In genomic region chrX:15675490-15675921, GRCh38 we compare ENCODE assay signal across 8 cellular contexts. TPM values are rescaled to one million over a fixed set of nuclear protein-coding genes. Genes with fewer than 3 reads are reported as not detected.
DNase-seq lines count a peak whose midpoint lies in the region; ATAC-seq and TF ChIP-seq lines count a peak whose summit lies in the region.

No MANE protein-coding gene starts in this region.

- DNase-seq in ELR (ENCODE audit: low read depth) (peak; percentile 80), Peyer's patch (peak in 2 of 3 donors; percentile 88 to 95), cardiac septum (ENCODE audit: low spot score) (peak; percentile 93), progenitor cell of endocrine pancreas (ENCODE audit: low spot score, unreplicated experiment) (peak; percentile 48), upper lobe of right lung (peak; percentile 89)
- no peak for DNase-seq in Jurkat, Clone E6-1 (ENCODE audit: low read depth, low spot score)
- peak; percentile 85 for DNase-seq in activated naive CD4-positive, alpha-beta T cell treated with Interleukin-2 at 50 U/mL for 16 hours

- TF ChIP-seq POLR2A in Peyer's patch (IDR thresholded peaks at IDR 0.05): peak in 1 of 2 donors; percentile 22

- ATAC-seq in GM21717 (IDR thresholded peaks at IDR 0.05; ENCODE audit: unreplicated experiment) (peak; percentile 75), upper lobe of right lung (peak; percentile 85)

- H3K27me3 ChIP-seq in Peyer's patch (no peaks in the 10 kb centered on the region), upper lobe of right lung (no peaks in the 10 kb centered on the region)

- no peaks in the 10 kb centered on the region for H3K9me3 ChIP-seq in Peyer's patch
- H3K9me3 ChIP-seq in upper lobe of right lung: no peaks in the 10 kb centered on the region

- H3K4me3 Mint-ChIP-seq in progenitor cell of endocrine pancreas (ENCODE audit: low read depth): no peak overlapping the region

- H3K27ac ChIP-seq in Peyer's patch (peak overlapping the region; percentile 96 to 100 (median 98)), upper lobe of right lung (peak overlapping the region; percentile 97)

- H3K9me3 Mint-ChIP-seq in progenitor cell of endocrine pancreas (ENCODE audit: low read depth): peaks cover 3% of the 10 kb centered on the region

- intact Hi-C loops in cardiac septum (cut with DNase I) (loop anchor here (10.0 kb wide), 1 partner anchor 119 kb away; the partner anchor contains the start of gene ZRSR2), upper lobe of right lung (cut with DNase I) (no loop called here)

- TF ChIP-seq CTCF in Peyer's patch (IDR thresholded peaks at IDR 0.05) (peak in 1 of 6 experiments; percentile 2), progenitor cell of endocrine pancreas (IDR thresholded peaks at IDR 0.05; ENCODE audit: unreplicated experiment) (no peak), upper lobe of right lung (IDR thresholded peaks at IDR 0.05) (no peak)

- H3K36me3 ChIP-seq in Peyer's patch (no peaks in the 10 kb centered on the region), upper lobe of right lung (no peaks in the 10 kb centered on the region)

- peak overlapping the region; percentile 80 for H3K4me3 ChIP-seq in Jurkat, Clone E6-1 (ENCODE audit: low read length)
- H3K4me3 ChIP-seq in Peyer's patch: peak overlapping the region; percentile 63 to 95 (median 80)
- H3K4me3 ChIP-seq in upper lobe of right lung: peak overlapping the region; percentile 64

- no peaks in the 10 kb centered on the region for H3K27me3 Mint-ChIP-seq in progenitor cell of endocrine pancreas

- H3K36me3 Mint-ChIP-seq in progenitor cell of endocrine pancreas (ENCODE audit: insufficient read depth): peaks cover 3% of the 10 kb centered on the region

- H3K4me1 ChIP-seq in Peyer's patch: peaks cover 0 to 8% (median 4%) of the 10 kb centered on the region in 4 donors
- H3K4me1 ChIP-seq in upper lobe of right lung: no peaks in the 10 kb centered on the region

- H3K27ac Mint-ChIP-seq in progenitor cell of endocrine pancreas: no peak overlapping the region

- H3K4me1 Mint-ChIP-seq in progenitor cell of endocrine pancreas (ENCODE audit: low read depth): peaks cover 21% of the 10 kb centered on the region

RNA-seq across cellular contexts. Expression of gene CLTRN, which starts 10.9 kb away (rescaled TPM):
- 0.66 TPM for polyA plus RNA-seq in Jurkat, Clone E6-1 (2012; ENCODE audit: insufficient read depth, insufficient read length)
- not detected for total RNA-seq in Peyer's patch
- 0.94 TPM for total RNA-seq in cardiac septum
- total RNA-seq in progenitor cell of endocrine pancreas: 2.1 and 2.5 TPM in 2 replicates
- 0.90 TPM for total RNA-seq in upper lobe of right lung
